ENCODE assay signal across 34 cellular contexts in genomic region chr17:33785281-33785680, GRCh38.
"Had no signal": no experiment of that assay in that cellular context is flagged by ENCODE, and none has a peak within 500 bp of the region (broad histone marks: within the 10 kb centered on the region; RNA-seq: fewer than 3 reads in every experiment).

No MANE protein-coding gene starts in this region.

- H3K27ac ChIP-seq: adrenal gland, ascending aorta, body of pancreas, brain microvascular endothelial cell, breast epithelium, cardiac muscle cell had no signal

- H3K36me3 ChIP-seq: adrenal gland, ascending aorta, brain microvascular endothelial cell, breast epithelium, cardiac muscle cell had no signal

- H3K4me1 ChIP-seq: adrenal gland, ascending aorta, body of pancreas, breast epithelium had no signal

- DNase-seq: activated effector memory CD4-positive, alpha-beta T cell treated with anti-CD3 and anti-CD28 coated beads, Interleukin-2, amount 50 U/mL, for 16 hours; activated effector memory CD4-positive, alpha-beta T cell treated with Interleukin-2 at 50 U/mL for 16 hours; activated gamma-delta T cell; activated gamma-delta T cell treated with Interleukin-2 at 50 U/mL for 16 hours; activated naive CD4-positive, alpha-beta T cell; activated naive CD4-positive, alpha-beta T cell treated with anti-CD3 and anti-CD28 coated beads for 36 hours; activated naive CD4-positive, alpha-beta T cell treated with anti-CD3 and anti-CD28 coated beads, Interleukin-2, amount 10 ng/mL, durations not matched to agents 7 days and 5 days; activated naive CD4-positive, alpha-beta T cell treated with anti-CD3 and anti-CD28 coated beads, Interleukin-2, amount 50 U/mL, for 16 hours; activated naive CD4-positive, alpha-beta T cell treated with Interleukin-2 at 50 U/mL for 16 hours; activated naive CD8-positive, alpha-beta T cell treated with anti-CD3 and anti-CD28 coated beads for 36 hours; activated naive CD8-positive, alpha-beta T cell treated with anti-CD3 and anti-CD28 coated beads, Interleukin-2, amount 10 ng/mL, durations not matched to agents 7 days and 5 days; activated naive CD8-positive, alpha-beta T cell treated with anti-CD3 and anti-CD28 coated beads, Interleukin-2, amount 50 U/mL, for 24 hours; activated T-cell treated with anti-CD3 and anti-CD28 coated beads, Interleukin-2, amount 50 U/mL, for 1 hour; activated T-cell treated with anti-CD3 and anti-CD28 coated beads, Interleukin-2, amount 50 U/mL, for 24 hours; activated T-cell treated with anti-CD3 and anti-CD28 coated beads, Interleukin-2, amount 50 U/mL, for 4 hours; activated T-cell treated with anti-CD3 and anti-CD28 coated beads, Interleukin-2, amount 50 U/mL, for 48 hours; activated T-cell treated with anti-CD3 and anti-CD28 coated beads, Interleukin-2, amount 50 U/mL, for 72 hours; adrenal gland; amniotic stem cell; amygdala; anterior cingulate cortex; aorta; body of pancreas; brain microvascular endothelial cell; caudate nucleus; central memory CD4-positive, alpha-beta T cell; cerebellar nuclear complex had no signal

- H3K27me3 ChIP-seq: adrenal gland, ascending aorta, body of pancreas, brain microvascular endothelial cell, cardiac muscle cell had no signal

- ATAC-seq: activated naive CD4-positive, alpha-beta T cell treated with anti-CD3 and anti-CD28 coated beads, Interleukin-2, amount 50 U/mL, for 72 hours; activated naive CD8-positive, alpha-beta T cell treated with anti-CD3 and anti-CD28 coated beads, Interleukin-2, amount 50 U/mL, for 24 hours; activated T-cell treated with anti-CD3 and anti-CD28 coated beads, Interleukin-2, amount 50 U/mL, for 4 hours; activated T-cell treated with anti-CD3 and anti-CD28 coated beads, Interleukin-2, amount 50 U/mL, for 72 hours; activated T-helper 17 cell treated with anti-CD3 and anti-CD28 coated beads, Interleukin-2, amount 50 U/mL, for 72 hours; body of pancreas had no signal

- H3K9me3 ChIP-seq: adrenal gland, ascending aorta, body of pancreas, breast epithelium had no signal

- H3K4me3 ChIP-seq: adrenal gland, ascending aorta, body of pancreas, breast epithelium, cardiac muscle cell had no signal

- FAIRE-seq: astrocyte, bronchial epithelial cell had no signal
